1 cellular context compared by ENCODE assay signal in the genomic region with DNA sequence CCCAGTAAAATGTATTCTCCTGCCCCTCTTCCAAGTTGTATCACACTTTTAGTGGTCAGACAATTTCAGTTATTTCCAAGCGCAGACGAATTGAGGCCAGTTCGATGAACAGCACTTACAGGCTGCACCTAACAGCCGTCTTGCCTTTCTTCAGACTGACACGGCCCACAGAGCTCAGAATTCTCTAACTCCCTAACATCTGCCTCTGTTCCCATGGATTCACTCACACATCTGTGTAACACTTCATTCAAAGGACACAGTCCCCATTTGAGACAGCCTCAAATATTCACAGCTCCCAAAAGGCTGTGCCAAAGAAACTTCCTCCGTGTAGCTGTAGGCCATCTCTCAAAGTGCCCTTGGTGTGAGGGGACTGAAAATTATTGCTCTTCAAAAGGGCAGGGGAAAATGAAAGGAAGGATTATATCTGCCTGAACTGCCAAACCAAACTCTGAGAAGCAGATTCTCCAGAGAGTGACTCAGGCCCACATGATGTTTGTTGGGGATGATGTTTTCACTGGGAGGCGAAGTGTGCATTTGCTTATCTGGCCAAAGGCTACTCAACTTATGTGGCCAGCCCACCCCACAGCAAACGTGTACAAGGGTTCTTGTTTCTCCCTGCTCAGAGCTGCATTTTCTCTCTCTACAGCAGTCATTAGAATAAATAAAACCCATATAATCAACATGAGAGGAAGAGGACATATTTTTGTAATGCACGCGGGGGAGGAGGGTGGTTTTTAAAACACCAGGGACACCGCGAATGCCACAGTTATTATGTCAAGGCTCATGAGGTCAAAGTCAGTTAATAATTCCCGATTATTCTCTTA.
TF ChIP-seq lines count a peak whose summit lies in the region.

No MANE protein-coding gene starts in this region.

TF ChIP-seq in K562, 482 proteins besides CTCF, POLR2A, EP300 and RAD21 (continued from another document):
- TF ChIP-seq ZNF717 (CRISPR knock-in tag; IDR thresholded peaks at IDR 0.05), result no peak
- no peak for TF ChIP-seq ETV1 (tag; conservative IDR thresholded peaks at IDR 0.05; ENCODE audit: low read depth)
- TF ChIP-seq, protein P1, sequence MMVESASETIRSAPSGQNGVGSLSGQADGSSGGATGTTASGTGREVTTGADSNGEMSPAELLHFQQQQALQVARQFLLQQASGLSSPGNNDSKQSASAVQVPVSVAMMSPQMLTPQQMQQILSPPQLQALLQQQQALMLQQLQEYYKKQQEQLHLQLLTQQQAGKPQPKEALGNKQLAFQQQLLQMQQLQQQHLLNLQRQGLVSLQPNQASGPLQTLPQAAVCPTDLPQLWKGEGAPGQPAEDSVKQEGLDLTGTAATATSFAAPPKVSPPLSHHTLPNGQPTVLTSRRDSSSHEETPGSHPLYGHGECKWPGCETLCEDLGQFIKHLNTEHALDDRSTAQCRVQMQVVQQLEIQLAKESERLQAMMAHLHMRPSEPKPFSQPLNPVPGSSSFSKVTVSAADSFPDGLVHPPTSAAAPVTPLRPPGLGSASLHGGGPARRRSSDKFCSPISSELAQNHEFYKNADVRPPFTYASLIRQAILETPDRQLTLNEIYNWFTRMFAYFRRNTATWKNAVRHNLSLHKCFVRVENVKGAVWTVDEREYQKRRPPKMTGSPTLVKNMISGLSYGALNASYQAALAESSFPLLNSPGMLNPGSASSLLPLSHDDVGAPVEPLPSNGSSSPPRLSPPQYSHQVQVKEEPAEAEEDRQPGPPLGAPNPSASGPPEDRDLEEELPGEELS (CRISPR knock-in tag; IDR thresholded peaks at IDR 0.05; ENCODE audit: borderline replicate concordance), result no peak
- peak; percentile 67; the same call in 1 of the 2 replicates for TF ChIP-seq BACH1 (tag; IDR thresholded peaks at IDR 0.05)
- TF ChIP-seq, protein P2, sequence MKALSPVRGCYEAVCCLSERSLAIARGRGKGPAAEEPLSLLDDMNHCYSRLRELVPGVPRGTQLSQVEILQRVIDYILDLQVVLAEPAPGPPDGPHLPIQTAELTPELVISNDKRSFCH (CRISPR knock-in tag; IDR thresholded peaks at IDR 0.05), result no peak
- TF ChIP-seq, protein P2 (tag; IDR thresholded peaks at IDR 0.05), result 0 out of 2 replicates have a peak, but pooled peaks have one; percentile 19
- no peak for TF ChIP-seq XRCC5 (IDR thresholded peaks at IDR 0.05; ENCODE audit: low read depth, low read length)
